8 cellular contexts compared by ENCODE assay signal in genomic region chr17:48814504-48814903, GRCh38. TPM values are rescaled to one million over a fixed set of nuclear protein-coding genes. Genes with fewer than 3 reads are reported as not detected.
DNase-seq lines count a peak whose midpoint lies in the region; ATAC-seq and TF ChIP-seq lines count a peak whose summit lies in the region.

No MANE protein-coding gene starts in this region.

- H3K4me1 Mint-ChIP-seq in central memory CD8-positive, alpha-beta T cell, result peaks cover 15% of the 10 kb centered on the region

- no peak overlapping the region for H3K4me3 ChIP-seq in lower lobe of right lung

- H3K27me3 ChIP-seq in lower lobe of right lung (ENCODE audit: low read depth), result peaks cover 10% of the 10 kb centered on the region

- H3K36me3 Mint-ChIP-seq in central memory CD8-positive, alpha-beta T cell (ENCODE audit: insufficient read depth), result no peaks in the 10 kb centered on the region

- peaks cover 14% of the 10 kb centered on the region for H3K4me1 ChIP-seq in lower lobe of right lung

- no peak overlapping the region for H3K27ac ChIP-seq in lower lobe of right lung

- no peak overlapping the region for H3K27ac Mint-ChIP-seq in central memory CD8-positive, alpha-beta T cell (ENCODE audit: low read depth)

- peaks cover 62% of the 10 kb centered on the region for H3K27me3 Mint-ChIP-seq in central memory CD8-positive, alpha-beta T cell

- intact Hi-C loops in lower lobe of right lung (cut with DNase I), result no loop called here

- H3K36me3 ChIP-seq in lower lobe of right lung, result no peaks in the 10 kb centered on the region

- no peaks in the 10 kb centered on the region for H3K9me3 Mint-ChIP-seq in central memory CD8-positive, alpha-beta T cell

- no peak for ATAC-seq in central memory CD8-positive, alpha-beta T cell (replicated peaks; ENCODE audit: extremely low read depth, poor library complexity, severe bottlenecking)
- ATAC-seq in lower lobe of right lung (no peak), HG03175 (IDR thresholded peaks at IDR 0.05; ENCODE audit: unreplicated experiment) (no peak), GM21526 (IDR thresholded peaks at IDR 0.05; ENCODE audit: low FRiP score, unreplicated experiment) (no peak)

- TF ChIP-seq CTCF in lower lobe of right lung (IDR thresholded peaks at IDR 0.05), result peak; percentile 70

- DNase-seq in Daoy (ENCODE audit: low read depth) (peak; percentile 55), KG1 (lab: John Stamatoyannopoulos, UW) (peak; percentile 15), UCSD-AML1 (lab: John Stamatoyannopoulos, UW; ENCODE audit: unreplicated experiment) (peak; percentile 28), lower lobe of right lung (no peak)
- peak; percentile 31 to 34 for DNase-seq in central memory CD8-positive, alpha-beta T cell (ENCODE audit: low spot score in 2 of 2)
- peak; percentile 25 for DNase-seq in stimulated activated CD8-positive, alpha-beta memory T cell treated with anti-CD3 and anti-CD28 coated beads, Interleukin-7, amount 100 ng/mL, for 24 hours (ENCODE audit: low read depth)

- H3K9me3 ChIP-seq in lower lobe of right lung, result no peaks in the 10 kb centered on the region

- H3K4me3 Mint-ChIP-seq in central memory CD8-positive, alpha-beta T cell, result no peak overlapping the region

RNA-seq across cellular contexts. Expression of gene TTLL6, which starts 2.5 kb away (rescaled TPM):
- total RNA-seq in Daoy (2014; rRNA removed; shearing (Covaris generic)), result not detected in 2 replicates
- 2.7 TPM for total RNA-seq in lower lobe of right lung

RNA-seq across cellular contexts. Expression of gene CALCOCO2, which starts 16.3 kb away (rescaled TPM):
- 11.0 and 20.9 TPM in 2 replicates for total RNA-seq in Daoy (2014; rRNA removed; shearing (Covaris generic))
- 174 TPM for total RNA-seq in lower lobe of right lung
